ENCODE assay signal across 9 cellular contexts in the genomic region with DNA sequence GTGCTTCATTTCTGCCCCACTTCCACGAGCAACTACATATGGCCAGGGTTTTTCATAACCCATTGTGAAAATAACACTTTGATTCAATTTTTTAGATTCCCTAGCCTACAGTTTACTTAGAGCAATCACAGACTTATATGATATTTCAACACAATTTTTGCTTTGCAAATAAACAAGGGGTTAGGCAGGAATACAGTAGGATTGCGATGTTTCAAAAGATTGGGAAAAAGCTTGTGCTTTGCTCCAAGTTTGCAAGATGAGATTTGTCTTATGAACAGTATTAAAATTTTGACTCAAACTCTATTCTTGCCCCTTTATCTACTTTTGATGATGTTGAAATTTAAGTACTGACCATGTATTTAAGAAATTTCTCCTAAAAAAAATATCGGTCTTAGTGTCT.
"Had no signal": no experiment of that assay in that cellular context is flagged by ENCODE, and none has a peak within 500 bp of the region (broad histone marks: within the 10 kb centered on the region; RNA-seq: fewer than 3 reads in every experiment).

No MANE protein-coding gene starts in this region.

- H3K36me3 ChIP-seq: HAP-1 had no signal

- ATAC-seq: GM23338, HCT116 had no signal

- H3K4me3 ChIP-seq: GM23248, GM23338, HAP-1 had no signal

- H3K9ac ChIP-seq: GM23248 had no signal

- H3K9me3 ChIP-seq: HAP-1 had no signal

- H3K4me1 ChIP-seq: HAP-1 had no signal

- DNase-seq: GM23248, GOT3, H7, H9, HCEC 1CT, HFFc6 had no signal
